27 cellular contexts compared by ENCODE assay signal in genomic region chr5:135449608-135450007, GRCh38. TPM values are rescaled to one million over a fixed set of nuclear protein-coding genes. Genes with fewer than 3 reads are reported as not detected.
"Had no signal": no experiment of that assay in that cellular context is flagged by ENCODE, and none has a peak within 500 bp of the region (broad histone marks: within the 10 kb centered on the region; RNA-seq: fewer than 3 reads in every experiment).

No MANE protein-coding gene starts in this region.

- H3K36me3 ChIP-seq: esophagus muscularis mucosa, heart right ventricle, left lung, right atrium auricular region, thyroid gland, upper lobe of left lung had no signal

- H3K4me1 Mint-ChIP-seq: activated T-helper 17 cell treated with anti-CD3 and anti-CD28 coated beads, Interleukin-2, amount 50 U/mL, for 72 hours; stimulated activated naive CD8-positive, alpha-beta T cell treated with anti-CD3 and anti-CD28 coated beads, Interleukin-15, amount 100 ng/mL, for 72 hours; T-helper 17 cell had no signal

- H2AFZ ChIP-seq: parathyroid adenoma had no signal

- H3K9ac ChIP-seq: parathyroid adenoma had no signal

- H3K4me3 ChIP-seq: esophagus muscularis mucosa, heart right ventricle, left lung, lung, right atrium auricular region, thyroid gland, upper lobe of left lung had no signal

- H3K4me1 ChIP-seq: esophagus muscularis mucosa, parathyroid adenoma, right atrium auricular region, thyroid gland had no signal

- DNase-seq: activated CD4-positive, alpha-beta T cell treated with anti-CD3 and anti-CD28 coated beads, Interleukin-2, amount 50 U/mL, for 1 hour; activated CD8-positive, alpha-beta T cell treated with anti-CD3 and anti-CD28 coated beads for 36 hours; activated gamma-delta T cell treated with Interleukin-2 at 50 U/mL for 16 hours; activated naive CD4-positive, alpha-beta T cell treated with anti-CD3 and anti-CD28 coated beads, Interleukin-2, amount 50 U/mL, for 16 hours; activated T-cell treated with anti-CD3 and anti-CD28 coated beads, Interleukin-2, amount 50 U/mL, for 4 hours; amniotic stem cell; central memory CD4-positive, alpha-beta T cell; heart right ventricle; naive thymus-derived CD4-positive, alpha-beta T cell; occipital lobe; stimulated activated CD4-positive, alpha-beta T cell treated with anti-CD3 and anti-CD28 coated beads, Interleukin-12 subunit alpha, Interleukin-12 subunit beta, amount 100 ng/mL, for 4 hours; stimulated activated CD4-positive, alpha-beta T cell treated with anti-CD3 and anti-CD28 coated beads, Interleukin-4, amount 100 ng/mL, for 24 hours; stimulated activated naive CD8-positive, alpha-beta T cell treated with anti-CD3 and anti-CD28 coated beads, Interleukin-15, amount 100 ng/mL, for 72 hours; T-helper 17 cell; thyroid gland had no signal

- H3K4me3 Mint-ChIP-seq: activated CD8-positive, alpha-beta T cell treated with anti-CD3 and anti-CD28 coated beads for 36 hours; activated T-cell treated with anti-CD3 and anti-CD28 coated beads, Interleukin-2, amount 50 U/mL, for 4 hours; activated T-helper 17 cell treated with anti-CD3 and anti-CD28 coated beads, Interleukin-2, amount 50 U/mL, for 72 hours; mesothelial cell of epicardium; naive thymus-derived CD4-positive, alpha-beta T cell; stimulated activated memory B cell treated with anti-CD40 and anti-IgM and Interleukin-4, amounts not matched to agents 10 μg/mL and 1 μg/mL and 100 μg/mL, for 72 hours; stimulated activated naive CD8-positive, alpha-beta T cell treated with anti-CD3 and anti-CD28 coated beads, Interleukin-15, amount 100 ng/mL, for 72 hours; T-helper 17 cell had no signal

- H3K27me3 Mint-ChIP-seq: activated CD8-positive, alpha-beta T cell treated with anti-CD3 and anti-CD28 coated beads for 36 hours had no signal

- H3K9me3 ChIP-seq: esophagus muscularis mucosa, heart right ventricle, left lung, right atrium auricular region, thyroid gland, upper lobe of left lung had no signal

- H3K9me3 Mint-ChIP-seq: activated CD8-positive, alpha-beta T cell treated with anti-CD3 and anti-CD28 coated beads for 36 hours; activated T-cell treated with anti-CD3 and anti-CD28 coated beads, Interleukin-2, amount 50 U/mL, for 4 hours; activated T-helper 17 cell treated with anti-CD3 and anti-CD28 coated beads, Interleukin-2, amount 50 U/mL, for 72 hours; mesothelial cell of epicardium; naive thymus-derived CD4-positive, alpha-beta T cell; stimulated activated naive CD8-positive, alpha-beta T cell treated with anti-CD3 and anti-CD28 coated beads, Interleukin-15, amount 100 ng/mL, for 72 hours had no signal

- H3K27me3 ChIP-seq: right atrium auricular region, thyroid gland, upper lobe of left lung had no signal

- H3K36me3 Mint-ChIP-seq: mesothelial cell of epicardium; naive thymus-derived CD4-positive, alpha-beta T cell; stimulated activated memory B cell treated with anti-CD40 and anti-IgM and Interleukin-4, amounts not matched to agents 10 μg/mL and 1 μg/mL and 100 μg/mL, for 72 hours had no signal

- H3K27ac Mint-ChIP-seq: activated CD8-positive, alpha-beta T cell treated with anti-CD3 and anti-CD28 coated beads for 36 hours; activated T-helper 17 cell treated with anti-CD3 and anti-CD28 coated beads, Interleukin-2, amount 50 U/mL, for 72 hours; mesothelial cell of epicardium; naive thymus-derived CD4-positive, alpha-beta T cell; stimulated activated memory B cell treated with anti-CD40 and anti-IgM and Interleukin-4, amounts not matched to agents 10 μg/mL and 1 μg/mL and 100 μg/mL, for 72 hours; stimulated activated naive CD8-positive, alpha-beta T cell treated with anti-CD3 and anti-CD28 coated beads, Interleukin-15, amount 100 ng/mL, for 72 hours; T-helper 17 cell had no signal

- H3K27ac ChIP-seq: esophagus muscularis mucosa, heart right ventricle, left lung, parathyroid adenoma, right atrium auricular region, thyroid gland, upper lobe of left lung had no signal

RNA-seq across cellular contexts. Expression of gene DCANP1, which starts 2.5 kb away (rescaled TPM):
- total RNA-seq: activated CD8-positive, alpha-beta T cell treated with anti-CD3 and anti-CD28 coated beads for 36 hours; activated T-cell treated with anti-CD3 and anti-CD28 coated beads, Interleukin-2, amount 50 U/mL, for 4 hours; activated T-helper 17 cell treated with anti-CD3 and anti-CD28 coated beads, Interleukin-2, amount 50 U/mL, for 72 hours; glomerular endothelial cell; heart right ventricle; mesothelial cell of epicardium; occipital lobe; pulmonary artery endothelial cell; right atrium auricular region; thyroid gland had no signal
- polyA plus RNA-seq: heart right ventricle; naive thymus-derived CD4-positive, alpha-beta T cell; neural cell had no signal

RNA-seq across cellular contexts. Expression of gene TIFAB, which starts 2.5 kb away (rescaled TPM):
- total RNA-seq: activated CD8-positive, alpha-beta T cell treated with anti-CD3 and anti-CD28 coated beads for 36 hours; activated T-cell treated with anti-CD3 and anti-CD28 coated beads, Interleukin-2, amount 50 U/mL, for 4 hours; activated T-helper 17 cell treated with anti-CD3 and anti-CD28 coated beads, Interleukin-2, amount 50 U/mL, for 72 hours; esophagus muscularis mucosa; glomerular endothelial cell; mesothelial cell of epicardium; occipital lobe; pulmonary artery endothelial cell; right atrium auricular region; thyroid gland had no signal
- polyA plus RNA-seq: naive thymus-derived CD4-positive, alpha-beta T cell; neural cell had no signal
